8 cellular contexts compared by ENCODE assay signal in genomic region chr9:124860582-124861341, GRCh38. TPM values are rescaled to one million over a fixed set of nuclear protein-coding genes. Genes with fewer than 3 reads are reported as not detected.
DNase-seq lines count a peak whose midpoint lies in the region; ATAC-seq and TF ChIP-seq lines count a peak whose summit lies in the region.

No MANE protein-coding gene starts in this region.

- H3K27me3 Mint-ChIP-seq in natural killer cell (ENCODE audit: low read depth in 2 of 2) = no peaks in the 10 kb centered on the region

- DNase-seq in BE2C (no peak), LNCaP clone FGC (ENCODE audit: low read depth) (no peak), dorsolateral prefrontal cortex (no peak), natural killer cell (no peak), SIG-M5 (lab: John Stamatoyannopoulos, UW) (no peak), OCI-M1 (lab: John Stamatoyannopoulos, UW) (no peak)

- no peaks in the 10 kb centered on the region for H3K27me3 ChIP-seq in BE2C
- H3K27me3 ChIP-seq in dorsolateral prefrontal cortex = no peaks in the 10 kb centered on the region

- peaks cover 49% of the 10 kb centered on the region for H3K36me3 ChIP-seq in BE2C

- H3K9me3 Mint-ChIP-seq in natural killer cell = no peaks in the 10 kb centered on the region

- no peaks in the 10 kb centered on the region for H3K36me3 Mint-ChIP-seq in natural killer cell

- peaks cover 27 to 41% of the 10 kb centered on the region in 2 donors for H3K4me1 Mint-ChIP-seq in natural killer cell

- no peak for ATAC-seq in natural killer cell
- no peak for ATAC-seq in GM18858 (IDR thresholded peaks at IDR 0.05; ENCODE audit: unreplicated experiment)
- no peak for ATAC-seq in HG03442 (IDR thresholded peaks at IDR 0.05; ENCODE audit: unreplicated experiment)

- H3K4me3 Mint-ChIP-seq in natural killer cell = peak overlapping the region; percentile 94

- peak overlapping the region; percentile 92 to 93 for H3K27ac Mint-ChIP-seq in natural killer cell

- no peaks in the 10 kb centered on the region for H3K4me1 ChIP-seq in BE2C

- intact Hi-C loops in dorsolateral prefrontal cortex (cut with DNase I) = loop anchor here (1.0 to 10.0 kb wide), 5 partner anchors 9 to 512 kb away; partner anchors contain the start of genes GOLGA1 (in 2 of the 2), PSMB7 (in 2 of the 2) and SCAI (in 2 of the 2)
- intact Hi-C loops in natural killer cell (cut with micrococcal nuclease) = loop anchor here (10.0 kb wide), 2 partner anchors 284 to 384 kb away; partner anchors contain the start of genes HSPA5 and SCAI

- TF ChIP-seq CTCF in BE2C (IDR thresholded peaks at IDR 0.05; ENCODE audit: low read depth, low read length) (no peak), LNCaP clone FGC (IDR thresholded peaks at IDR 0.05; ENCODE audit: control insufficient read depth, extremely low read depth, insufficient read depth) (no peak), dorsolateral prefrontal cortex (IDR thresholded peaks at IDR 0.05 in 54 of 56, conservative IDR thresholded peaks at IDR 0.05 in 2 of 56; ENCODE audit: low read depth in 1 of 56, partially characterized antibody in 56 of 56) (no peak), natural killer cell (IDR thresholded peaks at IDR 0.05) (no peak)

- H3K4me3 ChIP-seq in BE2C (ENCODE audit: low read depth, low read length) (peak overlapping the region; percentile 93), LNCaP clone FGC (ENCODE audit: low read depth, low read length) (peak overlapping the region; percentile 100), dorsolateral prefrontal cortex (peak overlapping the region; percentile 64 to 97 (median 86))

- H3K9me3 ChIP-seq in BE2C = no peaks in the 10 kb centered on the region

- peak overlapping the region in 40 of 59 donors; percentile 25 to 94 (median 87) for H3K27ac ChIP-seq in dorsolateral prefrontal cortex

RNA-seq across cellular contexts. Expression of gene RPL35, which starts 1.0 kb away (rescaled TPM):
- 2,605 TPM for polyA plus RNA-seq in BE2C (2012; ENCODE audit: insufficient read depth, insufficient read length, low read depth)
- total RNA-seq in dorsolateral prefrontal cortex (100 to 1,000 TPM; 334 to 549 (median 424) TPM), natural killer cell (100 to 1,000 TPM; 716 to 896 (median 795) TPM)

RNA-seq across cellular contexts. Expression of gene ARPC5L, which starts 1.2 kb away (rescaled TPM):
- 121 TPM for polyA plus RNA-seq in BE2C (2012; ENCODE audit: insufficient read depth, insufficient read length, low read depth)
- total RNA-seq in dorsolateral prefrontal cortex (10 to 100 TPM; 25.7 to 85.1 (median 57.9) TPM), natural killer cell (100 to 1,000 TPM; 131 to 169 (median 139) TPM)

RNA-seq across cellular contexts. Expression of gene WDR38, which starts 7.5 kb away (rescaled TPM):
- not detected for polyA plus RNA-seq in BE2C (2012; ENCODE audit: insufficient read depth, insufficient read length, low read depth)
- total RNA-seq in dorsolateral prefrontal cortex = 1 to 10 TPM in 1 of 120 experiments, under 1 TPM in 20, not detected in 99; 0.36 to 1.2 (median 0.64) TPM
- not detected for total RNA-seq in natural killer cell
